In genomic region chr14:92389598-92390126, GRCh38 we compare ENCODE assay signal across 19 cellular contexts.
"Had no signal": no experiment of that assay in that cellular context is flagged by ENCODE, and none has a peak within 500 bp of the region (broad histone marks: within the 10 kb centered on the region; RNA-seq: fewer than 3 reads in every experiment).

No MANE protein-coding gene starts in this region.

- H3K27me3 Mint-ChIP-seq: activated naive CD8-positive, alpha-beta T cell treated with anti-CD3 and anti-CD28 coated beads, Interleukin-2, amount 50 U/mL, for 24 hours had no signal

- DNase-seq: activated CD4-positive, alpha-beta T cell treated with anti-CD3 and anti-CD28 coated beads, Interleukin-2, amount 50 U/mL, for 1 hour; activated CD4-positive, CD25-positive, alpha-beta regulatory T cell; activated gamma-delta T cell treated with Interleukin-2 at 50 U/mL for 16 hours; activated naive CD8-positive, alpha-beta T cell treated with anti-CD3 and anti-CD28 coated beads, Interleukin-2, amount 50 U/mL, for 24 hours; activated T-cell treated with anti-CD3 and anti-CD28 coated beads, Interleukin-2, amount 50 U/mL, for 1 hour; effector CD4-positive, alpha-beta T cell; heart left ventricle; stimulated activated CD4-positive, alpha-beta T cell treated with anti-CD3 and anti-CD28 coated beads, Interleukin-2, amount 100 ng/mL, for 24 hours; stimulated activated naive CD4-positive, alpha-beta T cell treated with Interleukin-2 at 50 U/mL for 16 hours; trophoblast cell had no signal

- H3K9me3 Mint-ChIP-seq: activated naive CD8-positive, alpha-beta T cell treated with anti-CD3 and anti-CD28 coated beads, Interleukin-2, amount 50 U/mL, for 24 hours; nephron; T-helper 1 cell treated with Interleukin-12 subunit alpha and Interleukin-12 subunit beta and Interleukin-4 antibody, amounts not matched to agents 30 μg/mL and 1 μg/mL, for 36 hours had no signal

- H3K4me1 Mint-ChIP-seq: activated naive CD8-positive, alpha-beta T cell treated with anti-CD3 and anti-CD28 coated beads, Interleukin-2, amount 50 U/mL, for 24 hours; nephron had no signal

- ATAC-seq: activated naive CD8-positive, alpha-beta T cell treated with anti-CD3 and anti-CD28 coated beads, Interleukin-2, amount 50 U/mL, for 24 hours; heart left ventricle; left lobe of liver; sciatic nerve had no signal

- H3K4me3 ChIP-seq: coronary artery, heart left ventricle had no signal

- H3K36me3 ChIP-seq: heart left ventricle had no signal

- H3K4me3 Mint-ChIP-seq: activated naive CD8-positive, alpha-beta T cell treated with anti-CD3 and anti-CD28 coated beads, Interleukin-2, amount 50 U/mL, for 24 hours; nephron; T-helper 1 cell treated with Interleukin-12 subunit alpha and Interleukin-12 subunit beta and Interleukin-4 antibody, amounts not matched to agents 30 μg/mL and 1 μg/mL, for 36 hours had no signal

- H3K27ac ChIP-seq: coronary artery, heart left ventricle had no signal

- FAIRE-seq: astrocyte, frontal cortex, islet of Langerhans, TTC549 had no signal

- H3K27ac Mint-ChIP-seq: activated naive CD8-positive, alpha-beta T cell treated with anti-CD3 and anti-CD28 coated beads, Interleukin-2, amount 50 U/mL, for 24 hours; T-helper 1 cell treated with Interleukin-12 subunit alpha and Interleukin-12 subunit beta and Interleukin-4 antibody, amounts not matched to agents 30 μg/mL and 1 μg/mL, for 36 hours had no signal
